9 cellular contexts compared by ENCODE assay signal in the genomic region with DNA sequence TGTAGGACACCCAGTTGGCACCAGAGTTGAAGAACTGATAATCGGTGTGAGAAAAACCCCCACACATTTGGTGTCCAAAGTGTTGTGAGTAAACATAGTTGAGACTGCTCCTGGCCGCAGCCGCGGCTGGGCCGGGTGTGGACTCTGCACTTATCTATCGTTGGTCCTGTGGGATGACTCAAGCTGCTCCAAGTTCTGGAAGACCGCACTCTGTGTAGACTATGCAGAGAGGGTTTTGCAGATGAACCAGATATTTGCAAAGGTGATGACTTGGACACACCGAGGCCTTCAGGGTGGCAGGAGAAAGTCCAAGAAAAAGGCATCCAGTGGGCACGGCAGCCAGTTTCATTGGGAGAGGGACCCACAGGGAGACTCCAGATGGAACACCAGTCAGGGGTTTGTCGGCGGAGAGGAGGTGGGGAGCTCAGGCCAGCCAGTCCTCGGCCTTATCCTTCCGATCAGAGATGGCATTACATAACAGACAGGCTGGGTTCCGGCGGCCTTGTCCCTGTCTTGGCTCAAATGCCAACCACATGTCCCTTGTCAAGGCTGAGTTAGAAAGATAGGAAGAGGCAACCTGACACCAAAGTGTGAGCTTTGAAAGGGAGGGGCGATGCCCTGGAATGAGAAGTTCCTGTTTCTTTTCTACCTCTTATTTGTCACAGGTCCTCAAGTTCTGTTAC. TPM values are rescaled to one million over a fixed set of nuclear protein-coding genes. Genes with fewer than 3 reads are reported as not detected.
DNase-seq lines count a peak whose midpoint lies in the region; ATAC-seq, FAIRE-seq and TF ChIP-seq lines count a peak whose summit lies in the region.
"Had no signal": no experiment of that assay in that cellular context is flagged by ENCODE, and none has a peak within 500 bp of the region (broad histone marks: within the 10 kb centered on the region; RNA-seq: fewer than 3 reads in every experiment).

No MANE protein-coding gene starts in this region.

- TF ChIP-seq RAD21 in liver (IDR thresholded peaks at IDR 0.05): no peak

- intact Hi-C loops in upper lobe of right lung (cut with DNase I): no loop called here

- peak; percentile 30 for ATAC-seq in upper lobe of right lung
- no peak for ATAC-seq in HG02678 (IDR thresholded peaks at IDR 0.05; ENCODE audit: unreplicated experiment)
- ATAC-seq in HG02885 (IDR thresholded peaks at IDR 0.05; ENCODE audit: poor library complexity, unreplicated experiment): no peak

- no peaks in the 10 kb centered on the region for H3K27me3 Mint-ChIP-seq in astrocyte (ENCODE audit: low read depth, unreplicated experiment)

- TF ChIP-seq CTCF in astrocyte (IDR thresholded peaks at IDR 0.05; ENCODE audit: insufficient read depth, low read depth, low read length) (no peak), liver (IDR thresholded peaks at IDR 0.05; ENCODE audit: low read depth, low read length, missing input control) (no peak), upper lobe of right lung (IDR thresholded peaks at IDR 0.05) (no peak)

- no peak overlapping the region for H2AFZ ChIP-seq in astrocyte (ENCODE audit: low read depth, low read length)

- H3K36me3 Mint-ChIP-seq in astrocyte (ENCODE audit: low read depth, unreplicated experiment): no peaks in the 10 kb centered on the region

- H3K27ac Mint-ChIP-seq in astrocyte (ENCODE audit: unreplicated experiment): no peak overlapping the region

- H3K9me3 ChIP-seq in astrocyte (ENCODE audit: insufficient read depth, low read depth, low read length): no peaks in the 10 kb centered on the region
- H3K9me3 ChIP-seq in liver (ENCODE audit: control insufficient read depth in 4 of 4, low read length in 3 of 4): no peaks in the 10 kb centered on the region
- H3K9me3 ChIP-seq in upper lobe of right lung: no peaks in the 10 kb centered on the region

- no peaks in the 10 kb centered on the region for H4K20me1 ChIP-seq in astrocyte (ENCODE audit: insufficient read depth, low read length)

- H3K9ac ChIP-seq in astrocyte (ENCODE audit: low read length) (peak overlapping the region; percentile 70), liver (ENCODE audit: low read depth in 1 of 2, low read length in 2 of 2) (no peak overlapping the region)

- DNase-seq in SKM-1 treated with dmso at 0.1 percent for 144 hours (lab: John Stamatoyannopoulos, UW; ENCODE audit: unreplicated experiment) (peak; percentile 23), SKM-1 (lab: John Stamatoyannopoulos, UW; ENCODE audit: unreplicated experiment) (no peak), astrocyte (ENCODE audit: low read depth) (peak; percentile 86), upper lobe of right lung (no peak), NCI-H446 (lab: John Stamatoyannopoulos, UW) (no peak)

- FAIRE-seq in astrocyte (lab: Jason Lieb, UNC): no peak

- no peaks in the 10 kb centered on the region for H3K9me3 Mint-ChIP-seq in astrocyte (ENCODE audit: unreplicated experiment)

- H3K4me1 ChIP-seq in astrocyte (ENCODE audit: insufficient read depth, low read length) (peaks cover 24% of the 10 kb centered on the region), liver (ENCODE audit: control insufficient read depth in 4 of 4, insufficient read depth in 4 of 4, low read length in 3 of 4) (peaks cover 5 to 15% (median 11%) of the 10 kb centered on the region in 4 donors), upper lobe of right lung (peaks cover 42% of the 10 kb centered on the region)

- H3K27me3 ChIP-seq in astrocyte (ENCODE audit: insufficient read depth, low read length) (no peaks in the 10 kb centered on the region), liver (ENCODE audit: control insufficient read depth in 4 of 4, insufficient read depth in 4 of 4, low read length in 3 of 4) (no peaks in the 10 kb centered on the region), upper lobe of right lung (no peaks in the 10 kb centered on the region)
- H3K27me3 ChIP-seq: cardiac muscle cell had no signal

- H3K4me3 ChIP-seq in astrocyte (ENCODE audit: insufficient read depth, low read depth, low read length): peak overlapping the region; percentile 15
- no peak overlapping the region for H3K4me3 ChIP-seq in liver (ENCODE audit: low read depth in 1 of 3, low read length in 3 of 3)
- no peak overlapping the region for H3K4me3 ChIP-seq in upper lobe of right lung
- H3K4me3 ChIP-seq: cardiac muscle cell had no signal

- peak overlapping the region; percentile 79 for H3K27ac ChIP-seq in astrocyte (ENCODE audit: low read depth, low read length)
- H3K27ac ChIP-seq in liver (ENCODE audit: low read depth in 1 of 2, low read length in 2 of 2): peak overlapping the region in 1 of 2 donors; percentile 35
- H3K27ac ChIP-seq in upper lobe of right lung: no peak overlapping the region
- H3K27ac ChIP-seq: cardiac muscle cell had no signal

- H3K4me3 Mint-ChIP-seq in astrocyte (ENCODE audit: unreplicated experiment): no peak overlapping the region

- peak overlapping the region; percentile 79 for H3K4me2 ChIP-seq in astrocyte (ENCODE audit: low read length)

- peaks cover 3% of the 10 kb centered on the region for H3K4me1 Mint-ChIP-seq in astrocyte (ENCODE audit: low read depth, unreplicated experiment)

- H3K79me2 ChIP-seq in astrocyte (ENCODE audit: insufficient read depth, low read length): no peaks in the 10 kb centered on the region

- WGBS in liver: 35% methylated on average over 16 of the region's 16 CpGs

- peaks cover 2% of the 10 kb centered on the region for H3K36me3 ChIP-seq in astrocyte (ENCODE audit: insufficient read depth, low read length)
- peaks cover 0 to 2% (median 0%) of the 10 kb centered on the region in 4 donors for H3K36me3 ChIP-seq in liver (ENCODE audit: control insufficient read depth in 4 of 4, insufficient read depth in 3 of 4, low read depth in 1 of 4, low read length in 3 of 4)
- no peaks in the 10 kb centered on the region for H3K36me3 ChIP-seq in upper lobe of right lung
- H3K36me3 ChIP-seq: cardiac muscle cell had no signal

TF ChIP-seq in liver, 16 proteins besides CTCF, POLR2A, EP300 and RAD21:
- peak; percentile 26 to 38 for TF ChIP-seq HNF4A (conservative IDR thresholded peaks at IDR 0.05)
- TF ChIP-seq, protein P1, sequence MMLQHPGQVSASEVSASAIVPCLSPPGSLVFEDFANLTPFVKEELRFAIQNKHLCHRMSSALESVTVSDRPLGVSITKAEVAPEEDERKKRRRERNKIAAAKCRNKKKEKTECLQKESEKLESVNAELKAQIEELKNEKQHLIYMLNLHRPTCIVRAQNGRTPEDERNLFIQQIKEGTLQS (IDR thresholded peaks at IDR 0.05): no peak

RNA-seq across cellular contexts. Expression of a gene that starts 21.1 kb away (rescaled TPM):
- total RNA-seq in astrocyte: 6.7 and 8.3 TPM in 2 replicates
- total RNA-seq in liver: 10 to 100 TPM in 1 of 2 donors, 1 to 10 TPM in 1; 6.7 to 17.9 TPM
- polyA plus RNA-seq in liver: 1 to 10 TPM; 2.9 to 5.2 TPM
- 26.4 TPM for total RNA-seq in upper lobe of right lung

RNA-seq across cellular contexts. Expression of a gene that starts 53.6 kb away (rescaled TPM):
- total RNA-seq in astrocyte (5.8 and 6.8 TPM in 2 replicates), liver (1 to 10 TPM; 2.8 to 5.7 TPM), upper lobe of right lung (7.4 TPM)
- polyA plus RNA-seq in liver: 1 to 10 TPM; 1.2 to 1.4 TPM

Comparison
In these comparisons a context has a peak if more than half of its experiments do, and no peak if none do; other contexts are left out.
1. DNase-seq: peak in SKM-1 treated with dmso at 0.1 percent for 144 hours (single experiment) and astrocyte (single experiment); none in SKM-1 (single experiment), upper lobe of right lung (single experiment) and NCI-H446 (0 of 2).